22 cellular contexts compared by ENCODE assay signal in the genomic region with DNA sequence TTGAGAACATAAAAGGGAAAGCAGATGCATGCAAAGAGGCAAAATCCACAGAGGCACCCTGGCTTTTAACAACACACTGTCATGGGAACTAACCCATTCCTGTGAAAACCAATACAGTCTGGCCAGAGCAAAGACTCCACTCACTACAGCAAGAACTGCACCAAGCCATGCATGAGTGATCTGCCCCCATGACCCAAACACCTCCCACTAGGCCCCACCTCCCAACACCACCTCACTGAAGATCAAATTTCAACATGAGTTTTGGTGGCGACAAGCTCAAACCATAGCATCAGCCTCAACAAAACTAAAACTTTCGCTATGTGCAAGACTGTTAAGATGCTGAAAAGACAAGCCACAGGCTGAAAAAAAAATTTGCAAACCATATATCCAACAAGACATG.
"Had no signal": no experiment of that assay in that cellular context is flagged by ENCODE, and none has a peak within 500 bp of the region (broad histone marks: within the 10 kb centered on the region; RNA-seq: fewer than 3 reads in every experiment).

No MANE protein-coding gene starts in this region.

- FAIRE-seq: endometrium had no signal

- DNase-seq: activated B cell treated with CpG ODN at 0.5 μM for 24 hours; activated CD4-positive, alpha-beta memory T cell treated with anti-CD3 and anti-CD28 coated beads for 36 hours; activated CD4-positive, alpha-beta T cell treated with anti-CD3 and anti-CD28 coated beads for 36 hours; activated effector memory CD4-positive, alpha-beta T cell treated with anti-CD3 and anti-CD28 coated beads, Interleukin-2, amount 50 U/mL, for 16 hours; anterior cingulate cortex; body of pancreas; effector CD4-positive, alpha-beta T cell; foreskin fibroblast; heart right ventricle; islet precursor cell; left cardiac atrium; mucosa of descending colon; occipital lobe; stimulated activated CD4-positive, alpha-beta T cell treated with anti-CD3 and anti-CD28 coated beads, Interleukin-2, amount 100 ng/mL, for 48 hours; stimulated activated CD8-positive, alpha-beta memory T cell treated with anti-CD3 and anti-CD28 coated beads, Interleukin-4, amount 100 ng/mL, for 48 hours; stimulated activated naive CD4-positive, alpha-beta T cell treated with Interleukin-2 at 50 U/mL for 16 hours; T-helper 9 cell had no signal

- H3K36me3 Mint-ChIP-seq: activated CD4-positive, alpha-beta memory T cell treated with anti-CD3 and anti-CD28 coated beads for 36 hours; activated naive CD4-positive, alpha-beta T cell treated with anti-CD3 and anti-CD28 coated beads, Interleukin-2, amount 50 U/mL, for 24 hours; memory B cell had no signal

- H3K4me3 ChIP-seq: body of pancreas, heart right ventricle, mucosa of descending colon, thyroid gland had no signal

- H3K27me3 ChIP-seq: body of pancreas, thyroid gland had no signal

- H3K27ac ChIP-seq: body of pancreas, heart right ventricle, thyroid gland had no signal

- H3K4me1 ChIP-seq: body of pancreas, thyroid gland had no signal

- H3K4me3 Mint-ChIP-seq: activated B cell treated with CpG ODN at 0.5 μM for 24 hours; activated CD4-positive, alpha-beta memory T cell treated with anti-CD3 and anti-CD28 coated beads for 36 hours; activated CD4-positive, alpha-beta T cell treated with anti-CD3 and anti-CD28 coated beads for 36 hours; activated naive CD4-positive, alpha-beta T cell treated with anti-CD3 and anti-CD28 coated beads, Interleukin-2, amount 50 U/mL, for 24 hours; dendritic cell treated with granulocyte-macrophage colony-stimulating factor and Interleukin-4, amounts not matched to agents 40 ng/mL and 50 ng/mL, for 4 days; memory B cell had no signal

- H3K9me3 ChIP-seq: body of pancreas, heart right ventricle, mucosa of descending colon, thyroid gland had no signal

- H3K27ac Mint-ChIP-seq: activated B cell treated with CpG ODN at 0.5 μM for 24 hours; activated CD4-positive, alpha-beta memory T cell treated with anti-CD3 and anti-CD28 coated beads for 36 hours; activated CD4-positive, alpha-beta T cell treated with anti-CD3 and anti-CD28 coated beads for 36 hours; activated naive CD4-positive, alpha-beta T cell treated with anti-CD3 and anti-CD28 coated beads, Interleukin-2, amount 50 U/mL, for 24 hours; dendritic cell treated with granulocyte-macrophage colony-stimulating factor and Interleukin-4, amounts not matched to agents 40 ng/mL and 50 ng/mL, for 4 days; memory B cell had no signal

- H3K4me1 Mint-ChIP-seq: activated B cell treated with CpG ODN at 0.5 μM for 24 hours; activated CD4-positive, alpha-beta T cell treated with anti-CD3 and anti-CD28 coated beads for 36 hours; activated naive CD4-positive, alpha-beta T cell treated with anti-CD3 and anti-CD28 coated beads, Interleukin-2, amount 50 U/mL, for 24 hours; memory B cell had no signal

- H3K36me3 ChIP-seq: heart right ventricle, thyroid gland had no signal

- H3K9me3 Mint-ChIP-seq: activated B cell treated with CpG ODN at 0.5 μM for 24 hours; activated CD4-positive, alpha-beta memory T cell treated with anti-CD3 and anti-CD28 coated beads for 36 hours; activated naive CD4-positive, alpha-beta T cell treated with anti-CD3 and anti-CD28 coated beads, Interleukin-2, amount 50 U/mL, for 24 hours; dendritic cell treated with granulocyte-macrophage colony-stimulating factor and Interleukin-4, amounts not matched to agents 40 ng/mL and 50 ng/mL, for 4 days had no signal

- ATAC-seq: activated CD4-positive, alpha-beta T cell treated with anti-CD3 and anti-CD28 coated beads for 36 hours; body of pancreas; heart right ventricle; left cardiac atrium; mucosa of descending colon had no signal
